10 cellular contexts compared by ENCODE assay signal in genomic region chr17:40664582-40665333, GRCh38. TPM values are rescaled to one million over a fixed set of nuclear protein-coding genes. Genes with fewer than 3 reads are reported as not detected.
DNase-seq lines count a peak whose midpoint lies in the region; ATAC-seq, FAIRE-seq and TF ChIP-seq lines count a peak whose summit lies in the region.
"Had no signal": no experiment of that assay in that cellular context is flagged by ENCODE, and none has a peak within 500 bp of the region (broad histone marks: within the 10 kb centered on the region; RNA-seq: fewer than 3 reads in every experiment).

KRT222 (minus strand) TSS chr17:40665177; CDS start chr17:40665099, 78 bp downstream.

- peak within 1 kb of the TSS; percentile 51 for H3K4me3 Mint-ChIP-seq in activated CD4-positive, alpha-beta T cell treated with anti-CD3 and anti-CD28 coated beads, Interleukin-2, amount 10 ng/mL, durations not matched to agents 24 days and 14 days
- H3K4me3 Mint-ChIP-seq in memory B cell: peak within 1 kb of the TSS; percentile 43

- no peak for TF ChIP-seq CTCF in bronchial epithelial cell (IDR thresholded peaks at IDR 0.05; ENCODE audit: insufficient read depth, low read length, severe bottlenecking)

- H3K4me3 ChIP-seq in bronchial epithelial cell (ENCODE audit: low read depth, low read length): no peak within 1 kb of the TSS
- peak within 1 kb of the TSS; percentile 33 to 64 (median 55) for H3K4me3 ChIP-seq in subcutaneous abdominal adipose tissue (ENCODE audit: low read depth in 1 of 5, low read length in 5 of 5)
- H3K4me3 ChIP-seq: mucosa of descending colon had no signal

- intact Hi-C loops in activated CD4-positive, alpha-beta T cell treated with anti-CD3 and anti-CD28 coated beads, Interleukin-2, amount 10 ng/mL, durations not matched to agents 24 days and 14 days (cut with micrococcal nuclease): no loop called here

- peaks cover 0 to 7% (median 4%) of the 10 kb centered on the region in 5 donors for H3K4me1 ChIP-seq in subcutaneous abdominal adipose tissue (ENCODE audit: control insufficient read depth in 5 of 5, insufficient read depth in 5 of 5, low read length in 5 of 5)

- H3K27me3 Mint-ChIP-seq in activated CD4-positive, alpha-beta T cell treated with anti-CD3 and anti-CD28 coated beads, Interleukin-2, amount 10 ng/mL, durations not matched to agents 24 days and 14 days: peaks cover 41% of the 10 kb centered on the region
- H3K27me3 Mint-ChIP-seq in memory B cell: peaks cover 19% of the 10 kb centered on the region

- no peak within 1 kb of the TSS for H3K27ac Mint-ChIP-seq in activated CD4-positive, alpha-beta T cell treated with anti-CD3 and anti-CD28 coated beads, Interleukin-2, amount 10 ng/mL, durations not matched to agents 24 days and 14 days
- H3K27ac Mint-ChIP-seq in memory B cell: no peak within 1 kb of the TSS

- H3K36me3 ChIP-seq in bronchial epithelial cell (ENCODE audit: control insufficient read depth, insufficient read depth, low read length) (no peaks in the 10 kb centered on the region), subcutaneous abdominal adipose tissue (ENCODE audit: control insufficient read depth in 5 of 5, insufficient read depth in 5 of 5, low read length in 5 of 5) (no peaks in the 10 kb centered on the region)

- no peak for DNase-seq in activated CD4-positive, alpha-beta T cell treated with anti-CD3 and anti-CD28 coated beads, Interleukin-2, amount 10 ng/mL, durations not matched to agents 24 days and 14 days
- DNase-seq in activated CD4-positive, alpha-beta T cell treated with anti-CD3 and anti-CD28 coated beads, Interleukin-2, amount 50 U/mL, for 1 hour: no peak
- DNase-seq in bronchial epithelial cell (ENCODE audit: low read depth) (no peak), memory B cell (ENCODE audit: low spot score in 2 of 2) (no peak), iPS-NIHi11 (ENCODE audit: low spot score) (no peak), DMS 273 treated with DMSO at 0.1 percent for 48 hours (lab: John Stamatoyannopoulos, UW) (no peak)
- DNase-seq: mucosa of descending colon, RPMI8226 had no signal

- H3K9me3 ChIP-seq in subcutaneous abdominal adipose tissue (ENCODE audit: control insufficient read depth in 5 of 5, low read length in 5 of 5): no peaks in the 10 kb centered on the region
- H3K9me3 ChIP-seq: mucosa of descending colon had no signal

- H3K9ac ChIP-seq in subcutaneous abdominal adipose tissue (ENCODE audit: low read length in 5 of 5): peak within 1 kb of the TSS in 4 of 5 donors; percentile 11 to 62 (median 34)

- peaks cover 9% of the 10 kb centered on the region for H3K4me1 Mint-ChIP-seq in activated CD4-positive, alpha-beta T cell treated with anti-CD3 and anti-CD28 coated beads, Interleukin-2, amount 10 ng/mL, durations not matched to agents 24 days and 14 days
- H3K4me1 Mint-ChIP-seq in memory B cell: peaks cover 4% of the 10 kb centered on the region

- ATAC-seq in memory B cell (ENCODE audit: low read depth): no peak
- ATAC-seq in HG03039 (IDR thresholded peaks at IDR 0.05; ENCODE audit: unreplicated experiment): no peak
- ATAC-seq: mucosa of descending colon had no signal

- H3K27ac ChIP-seq in subcutaneous abdominal adipose tissue (ENCODE audit: low read depth, low read length): no peak within 1 kb of the TSS

- H3K27me3 ChIP-seq in bronchial epithelial cell (ENCODE audit: control insufficient read depth, insufficient read depth, low read length) (peaks cover 10% of the 10 kb centered on the region), subcutaneous abdominal adipose tissue (ENCODE audit: control insufficient read depth in 5 of 5, insufficient read depth in 4 of 5, low read length in 5 of 5) (peaks cover 0 to 9% (median 5%) of the 10 kb centered on the region in 5 donors)

- no peaks in the 10 kb centered on the region for H3K9me3 Mint-ChIP-seq in activated CD4-positive, alpha-beta T cell treated with anti-CD3 and anti-CD28 coated beads, Interleukin-2, amount 10 ng/mL, durations not matched to agents 24 days and 14 days
- H3K9me3 Mint-ChIP-seq in memory B cell: no peaks in the 10 kb centered on the region

- H3K36me3 Mint-ChIP-seq in activated CD4-positive, alpha-beta T cell treated with anti-CD3 and anti-CD28 coated beads, Interleukin-2, amount 10 ng/mL, durations not matched to agents 24 days and 14 days (ENCODE audit: low read depth): peaks cover 2% of the 10 kb centered on the region
- no peaks in the 10 kb centered on the region for H3K36me3 Mint-ChIP-seq in memory B cell

- peak; percentile 32 for FAIRE-seq in bronchial epithelial cell (lab: Jason Lieb, UNC)

RNA-seq across cellular contexts. Expression of gene KRT222, which starts in this region (rescaled TPM):
- not detected in 2 replicates for total RNA-seq in activated CD4-positive, alpha-beta T cell treated with anti-CD3 and anti-CD28 coated beads, Interleukin-2, amount 10 ng/mL, durations not matched to agents 24 days and 14 days
- total RNA-seq in bronchial epithelial cell: not detected in 2 replicates
